ENCODE assay signal across 1 cellular context in the genomic region with DNA sequence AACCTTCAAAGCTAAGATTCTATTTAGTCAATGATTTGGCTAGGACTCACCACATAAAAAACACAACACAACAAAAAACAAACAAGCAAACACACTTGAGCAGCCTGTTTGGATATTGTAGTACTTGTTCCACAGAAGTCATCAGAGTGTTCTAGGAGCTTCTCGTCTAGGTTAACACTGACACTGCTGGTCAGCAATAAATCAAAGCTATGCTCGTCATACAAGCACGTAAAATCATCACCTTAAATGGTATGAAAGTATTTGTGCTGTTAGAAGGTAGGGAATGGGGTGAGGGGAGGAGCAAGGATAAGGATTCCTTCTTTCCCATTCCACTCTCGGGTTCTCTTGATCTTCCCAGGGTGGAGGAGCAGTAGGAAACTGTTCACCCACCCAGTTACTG.
TF ChIP-seq lines count a peak whose summit lies in the region.

No MANE protein-coding gene starts in this region.

TF ChIP-seq in GM23338, 12 proteins besides CTCF, POLR2A, EP300 and RAD21 (continued from another document):
- TF ChIP-seq ZNF462 (CRISPR knock-in tag; IDR thresholded peaks at IDR 0.05) (no peak), CREB1 (CRISPR knock-in tag; IDR thresholded peaks at IDR 0.05; ENCODE audit: low read depth) (no peak), EZH2 (IDR thresholded peaks at IDR 0.05; ENCODE audit: low read depth, unreplicated experiment) (no peak), STAT1 (IDR thresholded peaks at IDR 0.05; ENCODE audit: unreplicated experiment) (no peak), EZH2phosphoT487 (IDR thresholded peaks at IDR 0.05; ENCODE audit: unreplicated experiment) (no peak), POLR2AphosphoS5 (IDR thresholded peaks at IDR 0.05; ENCODE audit: low read depth) (no peak), ETS1 (IDR thresholded peaks at IDR 0.05) (no peak), ZNF331 (CRISPR knock-in tag; IDR thresholded peaks at IDR 0.05; ENCODE audit: low read depth) (no peak)
- TF ChIP-seq, protein P1, sequence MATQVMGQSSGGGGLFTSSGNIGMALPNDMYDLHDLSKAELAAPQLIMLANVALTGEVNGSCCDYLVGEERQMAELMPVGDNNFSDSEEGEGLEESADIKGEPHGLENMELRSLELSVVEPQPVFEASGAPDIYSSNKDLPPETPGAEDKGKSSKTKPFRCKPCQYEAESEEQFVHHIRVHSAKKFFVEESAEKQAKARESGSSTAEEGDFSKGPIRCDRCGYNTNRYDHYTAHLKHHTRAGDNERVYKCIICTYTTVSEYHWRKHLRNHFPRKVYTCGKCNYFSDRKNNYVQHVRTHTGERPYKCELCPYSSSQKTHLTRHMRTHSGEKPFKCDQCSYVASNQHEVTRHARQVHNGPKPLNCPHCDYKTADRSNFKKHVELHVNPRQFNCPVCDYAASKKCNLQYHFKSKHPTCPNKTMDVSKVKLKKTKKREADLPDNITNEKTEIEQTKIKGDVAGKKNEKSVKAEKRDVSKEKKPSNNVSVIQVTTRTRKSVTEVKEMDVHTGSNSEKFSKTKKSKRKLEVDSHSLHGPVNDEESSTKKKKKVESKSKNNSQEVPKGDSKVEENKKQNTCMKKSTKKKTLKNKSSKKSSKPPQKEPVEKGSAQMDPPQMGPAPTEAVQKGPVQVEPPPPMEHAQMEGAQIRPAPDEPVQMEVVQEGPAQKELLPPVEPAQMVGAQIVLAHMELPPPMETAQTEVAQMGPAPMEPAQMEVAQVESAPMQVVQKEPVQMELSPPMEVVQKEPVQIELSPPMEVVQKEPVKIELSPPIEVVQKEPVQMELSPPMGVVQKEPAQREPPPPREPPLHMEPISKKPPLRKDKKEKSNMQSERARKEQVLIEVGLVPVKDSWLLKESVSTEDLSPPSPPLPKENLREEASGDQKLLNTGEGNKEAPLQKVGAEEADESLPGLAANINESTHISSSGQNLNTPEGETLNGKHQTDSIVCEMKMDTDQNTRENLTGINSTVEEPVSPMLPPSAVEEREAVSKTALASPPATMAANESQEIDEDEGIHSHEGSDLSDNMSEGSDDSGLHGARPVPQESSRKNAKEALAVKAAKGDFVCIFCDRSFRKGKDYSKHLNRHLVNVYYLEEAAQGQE (IDR thresholded peaks at IDR 0.05; ENCODE audit: unreplicated experiment), result no peak
TF ChIP-seq in GM23338: peak in this region for 0.
